ENCODE assay signal across 9 cellular contexts in the genomic region with DNA sequence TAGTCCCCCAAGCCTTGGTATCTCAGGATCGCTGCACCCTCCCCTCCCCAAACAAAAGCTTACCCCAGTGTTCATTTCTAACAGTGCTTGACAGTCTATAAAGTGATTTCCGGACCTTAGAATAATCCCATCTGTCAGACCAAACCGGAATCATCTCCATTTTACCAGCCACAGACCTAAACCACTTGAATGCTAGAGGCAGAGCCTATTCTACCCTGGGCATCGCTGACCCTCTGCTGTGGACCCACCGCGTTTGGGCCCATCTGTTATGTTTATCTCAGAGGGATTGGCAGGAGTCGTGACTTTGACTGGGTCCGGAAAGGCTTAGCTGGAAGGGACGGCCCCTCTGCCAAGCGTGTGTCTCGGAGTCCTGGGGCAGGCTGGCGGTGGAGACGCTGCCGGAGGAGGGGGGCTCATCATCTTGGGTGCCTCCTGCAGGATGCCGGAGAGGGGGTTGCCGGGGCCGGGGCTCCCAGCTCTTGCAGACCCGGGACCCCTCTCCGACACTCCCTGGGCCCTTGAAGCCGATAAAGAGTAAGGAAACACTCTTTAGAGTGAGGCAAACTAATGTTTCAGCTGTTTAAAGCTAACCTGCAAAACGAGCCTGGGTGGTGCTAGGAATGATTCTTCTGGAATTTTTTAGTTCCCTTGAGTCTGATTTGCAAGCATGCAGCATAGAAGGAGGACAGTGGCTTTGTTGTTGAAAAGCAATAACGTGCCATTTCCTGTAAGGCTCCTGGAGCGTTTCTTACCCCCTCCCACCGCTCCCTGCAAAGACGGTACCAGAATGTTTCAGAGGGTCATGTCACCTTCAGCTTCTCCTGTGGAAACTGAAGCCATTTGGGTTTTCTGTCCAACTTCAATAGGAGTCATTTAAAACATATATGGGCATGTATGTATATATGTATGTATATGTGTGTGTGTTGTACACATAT. TPM values are rescaled to one million over a fixed set of nuclear protein-coding genes. Genes with fewer than 3 reads are reported as not detected.
DNase-seq lines count a peak whose midpoint lies in the region; ATAC-seq and TF ChIP-seq lines count a peak whose summit lies in the region.
"Had no signal": no experiment of that assay in that cellular context is flagged by ENCODE, and none has a peak within 500 bp of the region (broad histone marks: within the 10 kb centered on the region; RNA-seq: fewer than 3 reads in every experiment).

No MANE protein-coding gene starts in this region.

- H3K4me3 ChIP-seq in WI38 (ENCODE audit: low read depth, low read length) (peak overlapping the region; percentile 76), endodermal cell (ENCODE audit: low read length) (peak overlapping the region; percentile 78), neural cell (ENCODE audit: low read length) (peak overlapping the region; percentile 84)

- ATAC-seq in HG03460 (IDR thresholded peaks at IDR 0.05; ENCODE audit: unreplicated experiment): no peak
- ATAC-seq in GM21717 (IDR thresholded peaks at IDR 0.05; ENCODE audit: unreplicated experiment): no peak

- peaks cover 19% of the 10 kb centered on the region for H3K4me1 Mint-ChIP-seq in endodermal cell

- H3K36me3 Mint-ChIP-seq in endodermal cell (ENCODE audit: low read depth): peaks cover 8% of the 10 kb centered on the region

- no peaks in the 10 kb centered on the region for H3K4me1 ChIP-seq in endodermal cell (ENCODE audit: control insufficient read depth, insufficient read depth, low read length)

- DNase-seq in 8988T (peak; percentile 58), GM19240 (ENCODE audit: insufficient read length, low spot score) (peak; percentile 26), endodermal cell (peak; percentile 71), occipital lobe (lab: John Stamatoyannopoulos, UW) (no peak)

- TF ChIP-seq CTCF in WI38 (IDR thresholded peaks at IDR 0.05; ENCODE audit: low read depth, low read length): no peak
- TF ChIP-seq CTCF in endodermal cell (conservative IDR thresholded peaks at IDR 0.05): no peak
- TF ChIP-seq CTCF in neural cell (IDR thresholded peaks at IDR 0.05; ENCODE audit: poor library complexity, severe bottlenecking): no peak

- H3K9me3 ChIP-seq in endodermal cell (ENCODE audit: control insufficient read depth, low read length) (no peaks in the 10 kb centered on the region), neural cell (ENCODE audit: low read length) (no peaks in the 10 kb centered on the region)

- no peaks in the 10 kb centered on the region for H3F3A ChIP-seq in neural cell (ENCODE audit: insufficient read depth, low read length, poor library complexity, severe bottlenecking)

- peak overlapping the region; percentile 45 for H2AFZ ChIP-seq in neural cell (ENCODE audit: low read depth, low read length)

- no peak for TF ChIP-seq EP300 in neural cell (conservative IDR thresholded peaks at IDR 0.05; ENCODE audit: poor library complexity, severe bottlenecking)

- H3K4me2 ChIP-seq in neural cell (ENCODE audit: low read length): peak overlapping the region; percentile 94

- peaks cover 40% of the 10 kb centered on the region for H3K27me3 Mint-ChIP-seq in endodermal cell (ENCODE audit: insufficient read depth)

- H3K27ac Mint-ChIP-seq in endodermal cell: no peak overlapping the region

- H4K20me1 ChIP-seq in neural cell (ENCODE audit: insufficient read depth): no peaks in the 10 kb centered on the region

- H3K9ac ChIP-seq in endodermal cell (ENCODE audit: extremely low read depth, low read length, poor library complexity, severe bottlenecking): no peak overlapping the region
- H3K9ac ChIP-seq in neural cell (ENCODE audit: low read length): peak overlapping the region; percentile 71

- no peaks in the 10 kb centered on the region for H3K79me2 ChIP-seq in neural cell (replicated peaks; ENCODE audit: insufficient read depth, low read length)

- H3K9me3 Mint-ChIP-seq in endodermal cell: no peaks in the 10 kb centered on the region

- H3K4me3 Mint-ChIP-seq in endodermal cell: peak overlapping the region; percentile 59

- peaks cover under 1% of the 10 kb centered on the region for H3K36me3 ChIP-seq in endodermal cell (ENCODE audit: control insufficient read depth, insufficient read depth, low read length)
- H3K36me3 ChIP-seq in neural cell (ENCODE audit: insufficient read depth, low read length): no peaks in the 10 kb centered on the region

- no peak for TF ChIP-seq RAD21 in neural cell (conservative IDR thresholded peaks at IDR 0.05)

- 23 to 26% methylated on average over 17 to 25 of the region's 25 CpGs for WGBS in endodermal cell (ENCODE audit: insufficient coverage in 1 of 2, insufficient read length in 1 of 2), 2 experiments

- H3K27ac ChIP-seq in endodermal cell (ENCODE audit: low read depth, low read length) (no peak overlapping the region), neural cell (ENCODE audit: low read length) (no peak overlapping the region)
- H3K27ac ChIP-seq: epithelial cell of prostate had no signal

- H3K9me2 ChIP-seq in neural cell (ENCODE audit: insufficient read depth, low read length): no peaks in the 10 kb centered on the region

- peaks cover 16% of the 10 kb centered on the region for H3K27me3 ChIP-seq in endodermal cell (ENCODE audit: control insufficient read depth, insufficient read depth, low read length, poor library complexity, severe bottlenecking)
- H3K27me3 ChIP-seq in neural cell (ENCODE audit: insufficient read depth, low read depth, low read length): no peaks in the 10 kb centered on the region

TF ChIP-seq in neural cell, 6 proteins besides CTCF, POLR2A, EP300 and RAD21:
- TF ChIP-seq MXI1 (conservative IDR thresholded peaks at IDR 0.05; ENCODE audit: poor library complexity, severe bottlenecking) (no peak), TAF1 (IDR thresholded peaks at IDR 0.05; ENCODE audit: low read depth) (no peak), POLR2AphosphoS5 (IDR thresholded peaks at IDR 0.05) (no peak), SMC3 (conservative IDR thresholded peaks at IDR 0.05; ENCODE audit: poor library complexity) (no peak), EZH2 (IDR thresholded peaks at IDR 0.05; ENCODE audit: borderline replicate concordance, insufficient read depth, low read length, poor library complexity, severe bottlenecking) (no peak)
- TF ChIP-seq, protein P1, sequence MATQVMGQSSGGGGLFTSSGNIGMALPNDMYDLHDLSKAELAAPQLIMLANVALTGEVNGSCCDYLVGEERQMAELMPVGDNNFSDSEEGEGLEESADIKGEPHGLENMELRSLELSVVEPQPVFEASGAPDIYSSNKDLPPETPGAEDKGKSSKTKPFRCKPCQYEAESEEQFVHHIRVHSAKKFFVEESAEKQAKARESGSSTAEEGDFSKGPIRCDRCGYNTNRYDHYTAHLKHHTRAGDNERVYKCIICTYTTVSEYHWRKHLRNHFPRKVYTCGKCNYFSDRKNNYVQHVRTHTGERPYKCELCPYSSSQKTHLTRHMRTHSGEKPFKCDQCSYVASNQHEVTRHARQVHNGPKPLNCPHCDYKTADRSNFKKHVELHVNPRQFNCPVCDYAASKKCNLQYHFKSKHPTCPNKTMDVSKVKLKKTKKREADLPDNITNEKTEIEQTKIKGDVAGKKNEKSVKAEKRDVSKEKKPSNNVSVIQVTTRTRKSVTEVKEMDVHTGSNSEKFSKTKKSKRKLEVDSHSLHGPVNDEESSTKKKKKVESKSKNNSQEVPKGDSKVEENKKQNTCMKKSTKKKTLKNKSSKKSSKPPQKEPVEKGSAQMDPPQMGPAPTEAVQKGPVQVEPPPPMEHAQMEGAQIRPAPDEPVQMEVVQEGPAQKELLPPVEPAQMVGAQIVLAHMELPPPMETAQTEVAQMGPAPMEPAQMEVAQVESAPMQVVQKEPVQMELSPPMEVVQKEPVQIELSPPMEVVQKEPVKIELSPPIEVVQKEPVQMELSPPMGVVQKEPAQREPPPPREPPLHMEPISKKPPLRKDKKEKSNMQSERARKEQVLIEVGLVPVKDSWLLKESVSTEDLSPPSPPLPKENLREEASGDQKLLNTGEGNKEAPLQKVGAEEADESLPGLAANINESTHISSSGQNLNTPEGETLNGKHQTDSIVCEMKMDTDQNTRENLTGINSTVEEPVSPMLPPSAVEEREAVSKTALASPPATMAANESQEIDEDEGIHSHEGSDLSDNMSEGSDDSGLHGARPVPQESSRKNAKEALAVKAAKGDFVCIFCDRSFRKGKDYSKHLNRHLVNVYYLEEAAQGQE (IDR thresholded peaks at IDR 0.05; ENCODE audit: borderline replicate concordance): no peak
TF ChIP-seq in neural cell: peak in this region for 0.

RNA-seq across cellular contexts. Expression of a gene that starts 1.3 kb away (rescaled TPM):
- total RNA-seq in endodermal cell: 1 to 10 TPM; 6.6 to 7.2 TPM
- 7.0 TPM for polyA plus RNA-seq in endodermal cell (2013, experiment 1 of 2)
- 7.3 TPM for polyA plus RNA-seq in endodermal cell (2013, experiment 2 of 2)
- polyA plus RNA-seq in neural cell: 22.7 and 25.3 TPM in 2 replicates
- polyA minus RNA-seq in neural cell: 14.2 and 20.7 TPM in 2 replicates
- total RNA-seq in occipital lobe: 12.6 TPM

RNA-seq across cellular contexts. Expression of a gene that starts 31.7 kb away (rescaled TPM):
- total RNA-seq in endodermal cell: 10 to 100 TPM; 26.1 to 37.8 TPM
- polyA plus RNA-seq in endodermal cell (2013, experiment 1 of 2): 30.8 TPM
- polyA plus RNA-seq in endodermal cell (2013, experiment 2 of 2): 27.0 TPM
- polyA plus RNA-seq in neural cell: 74.4 and 96.7 TPM in 2 replicates
- polyA minus RNA-seq in neural cell: 41.6 and 57.2 TPM in 2 replicates
- total RNA-seq in occipital lobe: 47.4 TPM

RNA-seq across cellular contexts. Expression of a gene that starts 31.8 kb away (rescaled TPM):
- total RNA-seq in endodermal cell (100 to 1,000 TPM; 121 to 157 TPM), occipital lobe (102 TPM)
- 130 TPM for polyA plus RNA-seq in endodermal cell (2013, experiment 1 of 2)
- 124 TPM for polyA plus RNA-seq in endodermal cell (2013, experiment 2 of 2)
- polyA plus RNA-seq in neural cell: 204 and 248 TPM in 2 replicates
- 157 TPM in 2 replicates for polyA minus RNA-seq in neural cell
